Comparison of ENCODE assay signal across 34 cellular contexts in the genomic region with DNA sequence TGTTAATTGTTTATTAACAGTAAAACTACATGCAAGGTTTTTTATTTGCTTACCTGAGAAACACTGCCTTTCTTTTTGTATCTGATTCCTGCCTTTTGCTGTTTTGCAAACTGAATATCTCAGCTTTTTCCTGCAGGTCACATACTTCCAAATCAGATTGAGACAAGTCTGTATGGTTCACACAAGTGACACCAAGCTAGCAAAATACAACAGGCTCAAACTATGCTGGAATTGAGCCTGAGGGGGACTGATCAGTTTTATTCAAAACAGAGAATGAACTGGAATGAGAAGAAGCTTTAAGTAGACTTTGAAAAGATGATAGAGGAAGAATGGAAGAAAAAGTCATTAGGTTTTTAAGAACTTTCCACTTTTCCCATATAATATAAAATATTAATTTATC.
"Had no signal": no experiment of that assay in that cellular context is flagged by ENCODE, and none has a peak within 500 bp of the region (broad histone marks: within the 10 kb centered on the region; RNA-seq: fewer than 3 reads in every experiment).

No MANE protein-coding gene starts in this region.

- H3K4me2 ChIP-seq: KMS-11 had no signal

- H3K27me3 ChIP-seq: MG63 had no signal

- H3K9ac ChIP-seq: KMS-11 had no signal

- DNase-seq: Karpas-422, Kasumi-1, KG1, MG63, MM.1S, MV-4-11, NCI-H1048, NCI-H1092, NCI-H1092 treated with DMSO at 0.1 percent for 48 hours, NCI-H1105, NCI-H1105 treated with DMSO at 0.1 percent for 48 hours, NCI-H1417, NCI-H1417 treated with DMSO at 0.1 percent for 48 hours, NCI-H1436, NCI-H1436 treated with DMSO at 0.1 percent for 48 hours, NCI-H146, NCI-H1694 treated with DMSO at 0.1 percent for 48 hours, NCI-H187, NCI-H187 treated with DMSO at 0.1 percent for 48 hours, NCI-H1930, NCI-H2029, NCI-H2029 treated with DMSO at 0.1 percent for 48 hours, NCI-H2081, NCI-H2081 treated with DMSO at 0.1 percent for 48 hours, NCI-H2107, NCI-H2171, NCI-H2171 treated with DMSO at 0.1 percent for 48 hours, NCI-H2227 treated with DMSO at 0.1 percent for 48 hours, NCI-H226, NCI-H345, NCI-H446, NCI-H446 treated with DMSO at 0.1 percent for 48 hours, NCI-H510A had no signal

- H3K36me3 ChIP-seq: MG63 had no signal

- H3K4me3 ChIP-seq: MG63 had no signal

- H3K9me3 ChIP-seq: MG63 had no signal

- H3K27ac ChIP-seq: KMS-11 had no signal
